ENCODE assay signal across 22 cellular contexts in genomic region chr5:59157001-59157527, GRCh38.
"Had no signal": no experiment of that assay in that cellular context is flagged by ENCODE, and none has a peak within 500 bp of the region (broad histone marks: within the 10 kb centered on the region; RNA-seq: fewer than 3 reads in every experiment).

No MANE protein-coding gene starts in this region.

- DNase-seq: activated CD4-positive, alpha-beta T cell treated with anti-CD3 and anti-CD28 coated beads for 36 hours; activated CD4-positive, alpha-beta T cell treated with anti-CD3 and anti-CD28 coated beads, Interleukin-2, amount 50 U/mL, for 48 hours; activated CD8-positive, alpha-beta memory T cell treated with anti-CD3 and anti-CD28 coated beads, Interleukin-2, amount 50 U/mL, for 48 hours; activated naive CD4-positive, alpha-beta T cell; activated naive CD8-positive, alpha-beta T cell treated with anti-CD3 and anti-CD28 coated beads for 36 hours; activated T-cell treated with anti-CD3 and anti-CD28 coated beads, Interleukin-2, amount 50 U/mL, for 4 hours; amniotic stem cell; cerebellar nuclear complex; cortex of kidney; kidney; natural killer cell; right cardiac atrium; stimulated activated CD4-positive, alpha-beta T cell treated with anti-CD3 and anti-CD28 coated beads, Interleukin-15, amount 100 ng/mL, for 24 hours; stomach; T-helper 9 cell; transverse colon had no signal

- H3K4me1 ChIP-seq: prostate gland, suprapubic skin had no signal

- H3K4me3 ChIP-seq: prostate gland, smooth muscle cell, stomach, suprapubic skin, transverse colon had no signal

- H3K27ac ChIP-seq: epithelial cell of prostate, prostate gland, stomach, suprapubic skin, transverse colon had no signal

- ATAC-seq: activated CD4-positive, alpha-beta T cell treated with anti-CD3 and anti-CD28 coated beads for 36 hours; activated T-cell treated with anti-CD3 and anti-CD28 coated beads, Interleukin-2, amount 50 U/mL, for 4 hours; left lobe of liver; natural killer cell; stimulated activated memory B cell treated with anti-CD40 and anti-IgM and Interleukin-4, amounts not matched to agents 10 μg/mL and 1 μg/mL and 100 μg/mL, for 72 hours had no signal

- H3K9me3 ChIP-seq: prostate gland, stomach, suprapubic skin, transverse colon had no signal

- H3K4me2 ChIP-seq: smooth muscle cell had no signal

- H3K27me3 ChIP-seq: stomach, suprapubic skin, transverse colon had no signal

- H3K36me3 ChIP-seq: prostate gland, stomach, suprapubic skin, transverse colon had no signal
